In genomic region chr22:24270556-24271405, GRCh38 we compare ENCODE assay signal across 1 cellular context.
A peak's percentile ranks its signal among the peaks of the same experiment; 100 is the strongest.
TF ChIP-seq lines count a peak whose summit lies in the region.

Gene SPECC1L, plus strand, starts transcription at chr22:24270831. Its CDS starts 31,401 bp downstream, at chr22:24302232.

TF ChIP-seq in HepG2, 621 proteins besides CTCF, POLR2A, EP300 and RAD21 (continued from another document and continues in another):
- TF ChIP-seq ZNF512 (CRISPR knock-in tag; IDR thresholded peaks at IDR 0.05) = no peak
- TF ChIP-seq E2F2 (CRISPR knock-in tag; IDR thresholded peaks at IDR 0.05; ENCODE audit: borderline replicate concordance) = no peak
- no peak for TF ChIP-seq STAT5B (CRISPR knock-in tag; IDR thresholded peaks at IDR 0.05)
- TF ChIP-seq KAT8 (CRISPR knock-in tag; IDR thresholded peaks at IDR 0.05) = peak; percentile 33; the same call in 1 of the 2 replicates
- 0 out of 2 replicates have a peak, but pooled peaks have one; percentile 50 for TF ChIP-seq ZNF468 (CRISPR knock-in tag; IDR thresholded peaks at IDR 0.05)
- 0 out of 2 replicates have a peak, but pooled peaks have one; percentile 69 for TF ChIP-seq ZNF513 (CRISPR knock-in tag; conservative IDR thresholded peaks at IDR 0.05)
- 0 out of 2 replicates have a peak, but pooled peaks have one; percentile 29 for TF ChIP-seq ZNF678 (CRISPR knock-in tag; IDR thresholded peaks at IDR 0.05)
- no peak; the same call in 1 of the 2 replicates for TF ChIP-seq ZNF580 (CRISPR knock-in tag; IDR thresholded peaks at IDR 0.05; ENCODE audit: borderline replicate concordance, low read depth)
- TF ChIP-seq ZSCAN5A (CRISPR knock-in tag; IDR thresholded peaks at IDR 0.05; ENCODE audit: borderline replicate concordance) = peak; percentile 23; the same call in 1 of the 2 replicates
- no peak; a peak in 1 of 4 replicates for TF ChIP-seq REST (IDR thresholded peaks at IDR 0.05; ENCODE audit: borderline replicate concordance in 1 of 2, low read depth in 1 of 2, low read length in 2 of 2)
- peak; percentile 67; the same call in 1 of the 2 replicates for TF ChIP-seq ZNF768 (CRISPR knock-in tag; IDR thresholded peaks at IDR 0.05)
- TF ChIP-seq ZBTB25 (CRISPR knock-in tag; IDR thresholded peaks at IDR 0.05) = no peak
- TF ChIP-seq CBX2 (IDR thresholded peaks at IDR 0.05; ENCODE audit: low read depth, low read length) = no peak
- no peak for TF ChIP-seq CBX2 (CRISPR knock-in tag; IDR thresholded peaks at IDR 0.05; ENCODE audit: low read depth)
- TF ChIP-seq ZNF530 (CRISPR knock-in tag; IDR thresholded peaks at IDR 0.05; ENCODE audit: low read depth) = no peak
- TF ChIP-seq AFF4 (CRISPR knock-in tag; IDR thresholded peaks at IDR 0.05) = peak; percentile 79; the same call in 1 of the 2 replicates
- no peak for TF ChIP-seq SMC3 (IDR thresholded peaks at IDR 0.05; ENCODE audit: low read length)
- no peak for TF ChIP-seq ATRX (CRISPR knock-in tag; IDR thresholded peaks at IDR 0.05; ENCODE audit: borderline replicate concordance)
- no peak for TF ChIP-seq ZHX2 (IDR thresholded peaks at IDR 0.05; ENCODE audit: low read depth)
- TF ChIP-seq ZHX2 (CRISPR knock-in tag; IDR thresholded peaks at IDR 0.05; ENCODE audit: borderline replicate concordance) = peak; percentile 54; the same call in 1 of the 2 replicates
- TF ChIP-seq GATAD2A (CRISPR knock-in tag; IDR thresholded peaks at IDR 0.05) = 0 out of 2 replicates have a peak, but pooled peaks have one; percentile 15
- TF ChIP-seq ZNF777 (CRISPR knock-in tag; IDR thresholded peaks at IDR 0.05) = peak; percentile 76; the same call in 1 of the 2 replicates
- no peak for TF ChIP-seq MZF1 (CRISPR knock-in tag; IDR thresholded peaks at IDR 0.05; ENCODE audit: borderline replicate concordance)
- no peak for TF ChIP-seq MTF2 (CRISPR knock-in tag; IDR thresholded peaks at IDR 0.05; ENCODE audit: borderline replicate concordance)
- no peak; the same call in 1 of the 2 replicates for TF ChIP-seq ZNF510 (CRISPR knock-in tag; IDR thresholded peaks at IDR 0.05; ENCODE audit: low read depth)
- no peak for TF ChIP-seq SP1 (IDR thresholded peaks at IDR 0.05)
- TF ChIP-seq SP1 (CRISPR knock-in tag; IDR thresholded peaks at IDR 0.05) = 0 out of 2 replicates have a peak, but pooled peaks have one; percentile 11
